14 cellular contexts compared by ENCODE assay signal in the genomic region with DNA sequence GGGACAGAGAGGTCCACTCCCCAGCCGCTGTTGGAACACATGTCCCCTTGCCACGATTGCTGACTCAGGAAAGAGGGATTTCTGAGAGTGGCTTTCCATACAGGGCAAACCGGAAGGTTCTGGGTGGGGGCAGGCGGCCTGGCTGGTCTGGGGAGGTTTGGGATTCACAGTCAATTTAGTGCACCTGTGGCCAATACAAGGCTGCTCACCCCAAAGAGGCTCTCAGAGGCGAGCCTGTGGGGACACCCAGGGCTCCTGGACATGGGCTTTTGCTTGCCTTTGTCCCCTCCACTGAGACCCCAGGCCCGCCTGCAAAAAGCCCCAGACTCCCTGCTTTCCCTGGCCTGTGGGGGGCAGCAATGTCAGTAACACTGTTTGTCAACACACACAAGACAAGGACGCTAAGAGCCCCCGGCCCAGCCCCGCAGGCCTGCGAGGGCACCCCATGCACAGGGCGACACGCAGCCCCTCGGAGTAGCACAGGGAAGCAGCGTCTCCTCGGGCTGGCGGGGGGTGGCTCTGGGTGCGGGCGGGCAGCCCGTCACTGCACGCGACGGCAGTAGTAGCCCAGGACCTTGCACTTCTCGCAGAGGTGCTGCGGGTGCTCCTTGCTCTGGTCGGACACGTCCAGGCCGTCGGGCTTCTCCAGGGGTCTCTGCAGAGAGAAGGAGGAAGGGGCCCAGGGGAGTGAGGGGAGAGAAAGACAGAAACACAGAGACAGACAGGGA. TPM values are rescaled to one million over a fixed set of nuclear protein-coding genes. Genes with fewer than 3 reads are reported as not detected.
DNase-seq lines count a peak whose midpoint lies in the region; ATAC-seq, FAIRE-seq and TF ChIP-seq lines count a peak whose summit lies in the region.
"Had no signal": no experiment of that assay in that cellular context is flagged by ENCODE, and none has a peak within 500 bp of the region (broad histone marks: within the 10 kb centered on the region; RNA-seq: fewer than 3 reads in every experiment).

No MANE protein-coding gene starts in this region.

- H4K5ac ChIP-seq in H1 (ENCODE audit: insufficient read length, low read depth, low read length), result no peak overlapping the region

- H3K4ac ChIP-seq in H1 (replicated peaks; ENCODE audit: insufficient read length, low read depth, low read length), result no peak overlapping the region

- POLR2A ChIA-PET in H1 (lab: Charles Lee; ENCODE audit: partially characterized antibody), result no interaction called here

- no peak overlapping the region for H3K14ac ChIP-seq in H1 (ENCODE audit: insufficient read length)

- H4K91ac ChIP-seq in H1 (replicated peaks; ENCODE audit: insufficient read length, low read length), result peak overlapping the region; percentile 15

- H3K23ac ChIP-seq in H1 (ENCODE audit: insufficient read length), result no peak overlapping the region

- no peak overlapping the region for H3K4me2 ChIP-seq in H1 (ENCODE audit: insufficient read depth in 1 of 2, low read depth in 2 of 2, low read length in 2 of 2)
- no peak overlapping the region for H3K4me2 ChIP-seq in osteoblast (ENCODE audit: insufficient read depth, low read length)
- H3K4me2 ChIP-seq: KMS-11 had no signal

- peak; percentile 50 to 64 for TF ChIP-seq RAD21 in H1 (IDR thresholded peaks at IDR 0.05 in 1 of 2, conservative IDR thresholded peaks at IDR 0.05 in 1 of 2; ENCODE audit: low read depth in 2 of 2, low read length in 2 of 2)

- DNase-seq in D721Med (ENCODE audit: insufficient read length, low spot score) (no peak), HFFc6 (no peak), H1 (ENCODE audit: low read depth in 1 of 2, low spot score in 2 of 2) (peak in 1 of 2 experiments; percentile 76), osteoblast (ENCODE audit: insufficient read length, low spot score, missing footprints) (peak; percentile 58), T-helper 1 cell (no peak), NCI-H1694 treated with DMSO at 0.1 percent for 48 hours (lab: John Stamatoyannopoulos, UW) (no peak), foreskin keratinocyte (no peak)
- DNase-seq: immature natural killer cell, NCI-H345 had no signal

- H4K20me1 ChIP-seq in H1 (replicated peaks in 1 of 2; ENCODE audit: control insufficient read depth in 1 of 2, insufficient read depth in 2 of 2, low read length in 2 of 2), result no peaks in the 10 kb centered on the region
- H4K20me1 ChIP-seq in osteoblast (ENCODE audit: insufficient read depth, low read length), result peaks cover 7% of the 10 kb centered on the region

- H3K9me3 ChIP-seq in H1 (ENCODE audit: insufficient read depth in 2 of 2, low read depth in 1 of 2, low read length in 1 of 2) (no peaks in the 10 kb centered on the region), osteoblast (ENCODE audit: low read depth, low read length) (no peaks in the 10 kb centered on the region)
- H3K9me3 ChIP-seq: neutrophil had no signal

- no peak overlapping the region for H2BK5ac ChIP-seq in H1 (ENCODE audit: low read depth, low read length)

- no peaks in the 10 kb centered on the region for H3K9me3 Mint-ChIP-seq in HFFc6
- H3K9me3 Mint-ChIP-seq: immature natural killer cell had no signal

- H3K56ac ChIP-seq in H1 (replicated peaks; ENCODE audit: insufficient read length, low read depth, low read length), result no peak overlapping the region

- H3K79me2 ChIP-seq in H1 (ENCODE audit: control insufficient read depth in 1 of 2, insufficient read depth in 2 of 2, low read length in 2 of 2), result no peaks in the 10 kb centered on the region
- H3K79me2 ChIP-seq in osteoblast (ENCODE audit: insufficient read depth, low read length), result no peaks in the 10 kb centered on the region

- no peak overlapping the region for H2BK15ac ChIP-seq in H1 (ENCODE audit: low read length)

- no peak for TF ChIP-seq EP300 in H1 (IDR thresholded peaks at IDR 0.05; ENCODE audit: borderline replicate concordance in 1 of 2, low read depth in 2 of 2, low read length in 2 of 2)

- H2BK120ac ChIP-seq in H1 (replicated peaks; ENCODE audit: low read depth, low read length), result no peak overlapping the region

- no peak overlapping the region for H2BK12ac ChIP-seq in H1 (ENCODE audit: low read depth, low read length)

- TF ChIP-seq CTCF in D721Med (IDR thresholded peaks at IDR 0.05; ENCODE audit: insufficient read depth, missing control alignments) (peak; percentile 5), HFFc6 (IDR thresholded peaks at IDR 0.05) (peak; percentile 21; the same call in 1 of the 2 replicates), H1 (IDR thresholded peaks at IDR 0.05; ENCODE audit: control extremely low read depth in 1 of 3, insufficient read depth in 1 of 3, low read depth in 1 of 3, low read length in 3 of 3) (peak; percentile 45 to 60 (median 52)), osteoblast (IDR thresholded peaks at IDR 0.05; ENCODE audit: extremely low read depth, low read depth, low read length) (no peak), foreskin keratinocyte (conservative IDR thresholded peaks at IDR 0.05) (no peak)

- peaks cover 21% of the 10 kb centered on the region for H3K4me1 Mint-ChIP-seq in HFFc6 (ENCODE audit: low read depth)
- H3K4me1 Mint-ChIP-seq: immature natural killer cell had no signal

- H3K9ac ChIP-seq in H1 (replicated peaks in 1 of 4; ENCODE audit: extremely low read depth in 1 of 4, low read depth in 3 of 4, low read length in 3 of 4), result no peak overlapping the region
- H3K9ac ChIP-seq: KMS-11 had no signal

- FAIRE-seq in D721Med (lab: Jason Lieb, UNC), result no peak
- no peak for FAIRE-seq in H1 (lab: Jason Lieb, UNC)
- FAIRE-seq: endothelial cell of umbilical vein, GM12892 had no signal

- H3K27ac Mint-ChIP-seq in HFFc6, result no peak overlapping the region
- H3K27ac Mint-ChIP-seq: immature natural killer cell had no signal

- H3K36me3 Mint-ChIP-seq in HFFc6 (ENCODE audit: low read depth), result peaks cover 4% of the 10 kb centered on the region

- H3K36me3 ChIP-seq in H1 (ENCODE audit: control insufficient read depth in 2 of 4, insufficient read depth in 4 of 4, low read length in 3 of 4), result no peaks in the 10 kb centered on the region
- H3K36me3 ChIP-seq in osteoblast (ENCODE audit: insufficient read depth, low read length), result peaks cover 27% of the 10 kb centered on the region
- H3K36me3 ChIP-seq: neutrophil had no signal

- H3K27me3 Mint-ChIP-seq in HFFc6 (ENCODE audit: insufficient read depth), result peaks cover 7% of the 10 kb centered on the region; the same call in 1 of the 2 replicates

- peaks cover 0 to 6% (median 1%) of the 10 kb centered on the region in 4 experiments; a peak in 2 of 7 replicates for H3K4me1 ChIP-seq in H1 (replicated peaks in 1 of 4; ENCODE audit: control insufficient read depth in 3 of 4, insufficient read depth in 4 of 4, low read length in 3 of 4)
- H3K4me1 ChIP-seq in osteoblast (ENCODE audit: insufficient read depth, low read length), result peaks cover 18% of the 10 kb centered on the region
- no peaks in the 10 kb centered on the region for H3K4me1 ChIP-seq in foreskin keratinocyte

- H3K23me2 ChIP-seq in H1 (ENCODE audit: low read depth, low read length), result no peaks in the 10 kb centered on the region

- H3K4me3 ChIP-seq in H1 (ENCODE audit: extremely low read depth in 1 of 4, insufficient read depth in 2 of 4, low read depth in 3 of 4, low read length in 4 of 4) (no peak overlapping the region), osteoblast (ENCODE audit: insufficient read depth, low read length) (no peak overlapping the region)

- H3K18ac ChIP-seq in H1 (ENCODE audit: extremely low read depth, low read length), result no peak overlapping the region; the same call in none of the 2 replicates

- ATAC-seq in HG03097 (IDR thresholded peaks at IDR 0.05; ENCODE audit: low FRiP score, unreplicated experiment) (no peak), foreskin keratinocyte (no peak)

- no peak overlapping the region for H2AK5ac ChIP-seq in H1 (ENCODE audit: low read depth, low read length)

- CTCF ChIA-PET in H1 (lab: Charles Lee; ENCODE audit: partially characterized antibody), result interaction anchor here (1.0 to 1.9 kb wide), 2 partner anchors 12 to 102 kb away, joined by 5 to 8 read pairs; no protein-coding TSS in a partner anchor

- no peak overlapping the region for H2BK20ac ChIP-seq in H1 (ENCODE audit: low read length)

- no peak for TF ChIP-seq POLR2A in H1 (IDR thresholded peaks at IDR 0.05; ENCODE audit: control extremely low read depth in 1 of 2, low read depth in 2 of 2, low read length in 2 of 2)

- no peak overlapping the region for H2AFZ ChIP-seq in H1 (ENCODE audit: low read length)
- H2AFZ ChIP-seq in osteoblast (ENCODE audit: low read length), result no peak overlapping the region

- H3K4me3 Mint-ChIP-seq in HFFc6, result no peak overlapping the region
- H3K4me3 Mint-ChIP-seq: immature natural killer cell had no signal

- H3K27me3 ChIP-seq in H1 (replicated peaks in 1 of 4; ENCODE audit: control insufficient read depth in 3 of 4, extremely low read depth in 1 of 4, insufficient read depth in 3 of 4, low read length in 3 of 4) (no peaks in the 10 kb centered on the region), osteoblast (ENCODE audit: insufficient read depth, low read length) (no peaks in the 10 kb centered on the region), foreskin keratinocyte (peaks cover 13% of the 10 kb centered on the region)
- H3K27me3 ChIP-seq: neutrophil had no signal

- 84% methylated on average over 17 of the region's 28 CpGs; no CpG with 5 or more reads in 1 of the 2 experiments for WGBS in H1 (ENCODE audit: extremely low coverage in 1 of 2, insufficient coverage in 1 of 2, insufficient read length in 1 of 2, insufficient replicate concordance in 2 of 2, low coverage in 1 of 2, low lambda C conversion rate in 2 of 2, missing lambda C conversion rate in 1 of 2), 2 experiments

- H3K79me1 ChIP-seq in H1 (ENCODE audit: low read depth, low read length), result no peaks in the 10 kb centered on the region

- H4K8ac ChIP-seq in H1 (ENCODE audit: extremely low read depth, insufficient read depth, low read length), result no peak overlapping the region

- H3K27ac ChIP-seq in H1 (ENCODE audit: low read depth, low read length), result no peak overlapping the region
- no peak overlapping the region for H3K27ac ChIP-seq in osteoblast (ENCODE audit: low read depth, low read length)
- H3K27ac ChIP-seq in foreskin keratinocyte, result no peak overlapping the region
- H3K27ac ChIP-seq: KMS-11, neutrophil had no signal

RNA-seq across cellular contexts. Expression of a gene that starts 38.7 kb away (rescaled TPM):
- 100 to 1,000 TPM in 3 of 6 experiments, 10 to 100 TPM in 3; 66.1 to 109 (median 98.9) TPM for total RNA-seq in HFFc6 (2021; fragmentation: NEBNext Ultra II Directional; extraction: Animal tissue kit (Norgen Biotek cat#: 25700))
- 70.2 and 74.9 TPM in 2 replicates for total RNA-seq in H1 (2021; fragmentation: NEBNext Ultra II Directional; extraction: Animal tissue kit (Norgen Biotek cat#: 25700))
- polyA plus RNA-seq in H1 (2011; rRNA removed) (77.6 and 107 TPM in 2 replicates), foreskin keratinocyte (97.0 and 106 TPM in 2 replicates)
- polyA plus RNA-seq in H1 (2011; cell fraction: cytosol; rRNA removed), result 91.0 TPM
- polyA plus RNA-seq in H1 (2011; cell fraction: nucleus; rRNA removed), result 104 TPM
- 66.7 to 100 TPM (median 84.3 TPM) in 4 replicates for polyA plus RNA-seq in H1 (2012, experiment 1 of 2)
- polyA plus RNA-seq in H1 (2012, experiment 2 of 2), result 67.0 TPM
- polyA plus RNA-seq in H1 (2013, experiment 1 of 2), result 54.5 TPM
- polyA plus RNA-seq in H1 (2013, experiment 2 of 2), result 54.9 TPM
- polyA minus RNA-seq in H1 (2011; rRNA and poly(A)+ RNA removed), result 62.8 and 81.2 TPM in 2 replicates
- 40.5 TPM for polyA minus RNA-seq in H1 (2011; cell fraction: cytosol; rRNA and poly(A)+ RNA removed)
- polyA minus RNA-seq in H1 (2011; cell fraction: nucleus; rRNA and poly(A)+ RNA removed), result 52.5 TPM
- total RNA-seq in osteoblast (37.7 and 39.1 TPM in 2 replicates), foreskin keratinocyte (93.2 and 99.0 TPM in 2 replicates)

RNA-seq across cellular contexts. Expression of a gene that starts 59.5 kb away (rescaled TPM):
- 10 to 100 TPM; 33.2 to 40.3 (median 37.5) TPM for total RNA-seq in HFFc6 (2021; fragmentation: NEBNext Ultra II Directional; extraction: Animal tissue kit (Norgen Biotek cat#: 25700))
- 6.2 and 6.9 TPM in 2 replicates for total RNA-seq in H1 (2021; fragmentation: NEBNext Ultra II Directional; extraction: Animal tissue kit (Norgen Biotek cat#: 25700))
- polyA plus RNA-seq in H1 (2011; rRNA removed) (3.9 and 5.8 TPM in 2 replicates), foreskin keratinocyte (0.33 and 0.49 TPM in 2 replicates)
- 4.1 TPM for polyA plus RNA-seq in H1 (2011; cell fraction: cytosol; rRNA removed)
- 4.5 TPM for polyA plus RNA-seq in H1 (2011; cell fraction: nucleus; rRNA removed)
- 3.1 to 4.4 TPM (median 4.3 TPM) in 4 replicates for polyA plus RNA-seq in H1 (2012, experiment 1 of 2)
- 3.8 TPM for polyA plus RNA-seq in H1 (2012, experiment 2 of 2)
- 3.6 TPM for polyA plus RNA-seq in H1 (2013, experiment 1 of 2)
- 3.8 TPM for polyA plus RNA-seq in H1 (2013, experiment 2 of 2)
- polyA minus RNA-seq in H1 (2011; rRNA and poly(A)+ RNA removed), result 3.4 and 3.7 TPM in 2 replicates
- polyA minus RNA-seq in H1 (2011; cell fraction: cytosol; rRNA and poly(A)+ RNA removed), result 4.0 TPM
- polyA minus RNA-seq in H1 (2011; cell fraction: nucleus; rRNA and poly(A)+ RNA removed), result 3.2 TPM
- total RNA-seq in osteoblast (48.5 and 69.5 TPM in 2 replicates), foreskin keratinocyte (0.67 and 1.2 TPM in 2 replicates)

Comparison
In these comparisons a context has a peak if more than half of its experiments do, and no peak if none do; other contexts are left out.
1. CTCF ChIP-seq: peak in D721Med (single experiment), HFFc6 (single experiment) and H1 (3 of 3); none in osteoblast (single experiment) and foreskin keratinocyte (single experiment).